2 cellular contexts compared by ENCODE assay signal in genomic region chr22:40120783-40121182, GRCh38.
TF ChIP-seq lines count a peak whose summit lies in the region.

No MANE protein-coding gene starts in this region.

TF ChIP-seq in GM23338, 12 proteins besides CTCF, POLR2A, EP300 and RAD21:
- TF ChIP-seq STAT1 (IDR thresholded peaks at IDR 0.05; ENCODE audit: unreplicated experiment) (no peak), JUNB (IDR thresholded peaks at IDR 0.05; ENCODE audit: unreplicated experiment) (no peak), ZNF114 (CRISPR knock-in tag; IDR thresholded peaks at IDR 0.05) (no peak), ZNF462 (CRISPR knock-in tag; IDR thresholded peaks at IDR 0.05) (no peak), POLR2AphosphoS5 (IDR thresholded peaks at IDR 0.05; ENCODE audit: low read depth) (no peak), NANOG (IDR thresholded peaks at IDR 0.05; ENCODE audit: borderline replicate concordance) (no peak), CREB1 (CRISPR knock-in tag; IDR thresholded peaks at IDR 0.05; ENCODE audit: low read depth) (no peak), ZNF331 (CRISPR knock-in tag; IDR thresholded peaks at IDR 0.05; ENCODE audit: low read depth) (no peak), EZH2phosphoT487 (IDR thresholded peaks at IDR 0.05; ENCODE audit: unreplicated experiment) (no peak), EZH2 (IDR thresholded peaks at IDR 0.05; ENCODE audit: low read depth, unreplicated experiment) (no peak), ETS1 (IDR thresholded peaks at IDR 0.05) (no peak)
- TF ChIP-seq, protein P1, sequence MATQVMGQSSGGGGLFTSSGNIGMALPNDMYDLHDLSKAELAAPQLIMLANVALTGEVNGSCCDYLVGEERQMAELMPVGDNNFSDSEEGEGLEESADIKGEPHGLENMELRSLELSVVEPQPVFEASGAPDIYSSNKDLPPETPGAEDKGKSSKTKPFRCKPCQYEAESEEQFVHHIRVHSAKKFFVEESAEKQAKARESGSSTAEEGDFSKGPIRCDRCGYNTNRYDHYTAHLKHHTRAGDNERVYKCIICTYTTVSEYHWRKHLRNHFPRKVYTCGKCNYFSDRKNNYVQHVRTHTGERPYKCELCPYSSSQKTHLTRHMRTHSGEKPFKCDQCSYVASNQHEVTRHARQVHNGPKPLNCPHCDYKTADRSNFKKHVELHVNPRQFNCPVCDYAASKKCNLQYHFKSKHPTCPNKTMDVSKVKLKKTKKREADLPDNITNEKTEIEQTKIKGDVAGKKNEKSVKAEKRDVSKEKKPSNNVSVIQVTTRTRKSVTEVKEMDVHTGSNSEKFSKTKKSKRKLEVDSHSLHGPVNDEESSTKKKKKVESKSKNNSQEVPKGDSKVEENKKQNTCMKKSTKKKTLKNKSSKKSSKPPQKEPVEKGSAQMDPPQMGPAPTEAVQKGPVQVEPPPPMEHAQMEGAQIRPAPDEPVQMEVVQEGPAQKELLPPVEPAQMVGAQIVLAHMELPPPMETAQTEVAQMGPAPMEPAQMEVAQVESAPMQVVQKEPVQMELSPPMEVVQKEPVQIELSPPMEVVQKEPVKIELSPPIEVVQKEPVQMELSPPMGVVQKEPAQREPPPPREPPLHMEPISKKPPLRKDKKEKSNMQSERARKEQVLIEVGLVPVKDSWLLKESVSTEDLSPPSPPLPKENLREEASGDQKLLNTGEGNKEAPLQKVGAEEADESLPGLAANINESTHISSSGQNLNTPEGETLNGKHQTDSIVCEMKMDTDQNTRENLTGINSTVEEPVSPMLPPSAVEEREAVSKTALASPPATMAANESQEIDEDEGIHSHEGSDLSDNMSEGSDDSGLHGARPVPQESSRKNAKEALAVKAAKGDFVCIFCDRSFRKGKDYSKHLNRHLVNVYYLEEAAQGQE (IDR thresholded peaks at IDR 0.05; ENCODE audit: unreplicated experiment), result no peak

TF ChIP-seq in H1, 55 proteins besides CTCF, POLR2A, EP300 and RAD21:
- TF ChIP-seq SIN3A (conservative IDR thresholded peaks at IDR 0.05 in 1 of 2, IDR thresholded peaks at IDR 0.05 in 1 of 2; ENCODE audit: low read depth in 1 of 2, low read length in 2 of 2) (no peak), POLR2AphosphoS5 (IDR thresholded peaks at IDR 0.05; ENCODE audit: low read depth, low read length) (no peak), TCF12 (IDR thresholded peaks at IDR 0.05; ENCODE audit: low read depth, low read length) (no peak), CTBP2 (IDR thresholded peaks at IDR 0.05; ENCODE audit: borderline replicate concordance, insufficient read depth, insufficient read length, low read length) (no peak)
